In the genomic region with DNA sequence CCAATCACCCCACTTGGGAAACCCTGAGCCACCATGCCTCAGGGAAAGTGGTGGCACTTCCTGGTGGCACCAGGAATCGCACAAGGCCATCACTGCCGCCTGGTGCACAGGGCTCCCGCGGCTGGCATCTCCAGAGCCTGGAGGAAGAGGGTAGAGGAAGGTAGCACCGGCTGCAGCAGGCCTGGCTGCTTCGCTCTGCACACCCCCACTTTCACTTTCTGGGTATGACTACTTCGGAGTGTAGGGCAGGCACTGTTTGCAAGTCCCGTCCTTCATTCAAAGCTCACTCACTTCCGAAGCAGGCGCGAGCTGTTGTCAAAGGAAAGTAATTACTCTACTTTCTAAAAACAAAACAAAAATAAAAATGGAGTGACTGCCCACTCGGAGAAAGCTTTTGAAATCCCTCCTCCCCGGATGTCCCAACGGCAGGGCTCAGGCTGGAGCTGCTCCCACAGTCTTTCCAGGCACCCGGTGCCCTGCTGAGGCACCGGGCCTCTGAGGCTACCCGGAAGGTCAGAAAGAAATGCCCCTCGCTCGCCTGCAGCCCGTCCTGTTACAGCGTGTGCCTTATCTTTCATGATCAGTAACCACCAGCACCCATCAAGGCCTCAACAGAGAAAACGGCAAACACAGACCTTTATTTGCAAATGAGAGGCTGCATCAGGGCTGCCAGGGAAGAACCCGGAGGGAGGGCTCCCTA, we compare ENCODE assay signal across 8 cellular contexts. TPM values are rescaled to one million over a fixed set of nuclear protein-coding genes. Genes with fewer than 3 reads are reported as not detected.
DNase-seq lines count a peak whose midpoint lies in the region; FAIRE-seq and TF ChIP-seq lines count a peak whose summit lies in the region.

No MANE protein-coding gene starts in this region.

- no peaks in the 10 kb centered on the region for H3K27me3 Mint-ChIP-seq in activated naive CD4-positive, alpha-beta T cell treated with anti-CD3 and anti-CD28 coated beads, Interleukin-2, amount 50 U/mL, for 24 hours

- no peaks in the 10 kb centered on the region for H3K27me3 ChIP-seq in BLaER1

- H3K4me1 Mint-ChIP-seq in activated naive CD4-positive, alpha-beta T cell treated with anti-CD3 and anti-CD28 coated beads, Interleukin-2, amount 50 U/mL, for 24 hours: peaks cover 54% of the 10 kb centered on the region

- DNase-seq in H54 (ENCODE audit: insufficient read length, low spot score) (peak; percentile 98), hepatic stellate cell (ENCODE audit: low spot score) (peak; percentile 89), NCI-H2081 treated with DMSO at 0.1 percent for 48 hours (lab: John Stamatoyannopoulos, UW) (no peak), occipital lobe (lab: John Stamatoyannopoulos, UW) (no peak)

- H4K20me1 ChIP-seq in BLaER1: peaks cover 65% of the 10 kb centered on the region

- peak overlapping the region; percentile 92 for H3K4me2 ChIP-seq in BLaER1

- TF ChIP-seq POLR2A in H54 (IDR thresholded peaks at IDR 0.05; ENCODE audit: low read depth, low read length) (no peak), Raji (IDR thresholded peaks at IDR 0.05; ENCODE audit: insufficient read depth, low read depth, low read length) (peak; percentile 21; the same call in 1 of the 2 replicates)

- H3K4me3 Mint-ChIP-seq in activated naive CD4-positive, alpha-beta T cell treated with anti-CD3 and anti-CD28 coated beads, Interleukin-2, amount 50 U/mL, for 24 hours: peak overlapping the region; percentile 89

- no peaks in the 10 kb centered on the region for H3K9me3 ChIP-seq in BLaER1

- peak overlapping the region; percentile 95 for H3K27ac ChIP-seq in BLaER1
- H3K27ac ChIP-seq in skin epidermis: peak overlapping the region in 20 of 21 experiments; percentile 2 to 90 (median 75)

- H3K27ac Mint-ChIP-seq in activated naive CD4-positive, alpha-beta T cell treated with anti-CD3 and anti-CD28 coated beads, Interleukin-2, amount 50 U/mL, for 24 hours: peak overlapping the region; percentile 87

- peak; percentile 43 for FAIRE-seq in H54 (lab: Jason Lieb, UNC)

- H3K4me1 ChIP-seq in BLaER1: peaks cover 65% of the 10 kb centered on the region

- H3K36me3 Mint-ChIP-seq in activated naive CD4-positive, alpha-beta T cell treated with anti-CD3 and anti-CD28 coated beads, Interleukin-2, amount 50 U/mL, for 24 hours: no peaks in the 10 kb centered on the region

- H3K9ac ChIP-seq in BLaER1: peak overlapping the region; percentile 95

- H3K4me3 ChIP-seq in BLaER1 (peak overlapping the region; percentile 82), skin epidermis (peak overlapping the region; percentile 62 to 87 (median 81))

- H3K9me3 Mint-ChIP-seq in activated naive CD4-positive, alpha-beta T cell treated with anti-CD3 and anti-CD28 coated beads, Interleukin-2, amount 50 U/mL, for 24 hours: no peaks in the 10 kb centered on the region

- peaks cover 20% of the 10 kb centered on the region for H3K36me3 ChIP-seq in BLaER1

RNA-seq across cellular contexts. Expression of a gene that starts 2.0 kb away (rescaled TPM):
- 27.6 TPM for total RNA-seq in occipital lobe

RNA-seq across cellular contexts. Expression of a gene that starts 40.6 kb away (rescaled TPM):
- total RNA-seq in occipital lobe: 28.4 TPM

Comparison
In these comparisons a context has a peak if more than half of its experiments do, and no peak if none do; other contexts are left out.
1. DNase-seq: peak in H54 (single experiment) and hepatic stellate cell (single experiment); none in NCI-H2081 treated with DMSO at 0.1 percent for 48 hours (single experiment) and occipital lobe (single experiment).